33 cellular contexts compared by ENCODE assay signal in genomic region chr6:50721978-50722377, GRCh38. TPM values are rescaled to one million over a fixed set of nuclear protein-coding genes. Genes with fewer than 3 reads are reported as not detected.
"Had no signal": no experiment of that assay in that cellular context is flagged by ENCODE, and none has a peak within 500 bp of the region (broad histone marks: within the 10 kb centered on the region; RNA-seq: fewer than 3 reads in every experiment).

No MANE protein-coding gene starts in this region.

- H3K27ac ChIP-seq: adrenal gland, body of pancreas, esophagus muscularis mucosa, foreskin keratinocyte, gastrocnemius medialis, heart right ventricle, hepatocyte had no signal

- DNase-seq: activated CD4-positive, alpha-beta T cell treated with anti-CD3 and anti-CD28 coated beads for 4 hours; activated CD4-positive, alpha-beta T cell treated with anti-CD3 and anti-CD28 coated beads, Interleukin-2, amount 50 U/mL, for 1 hour; activated CD4-positive, alpha-beta T cell treated with anti-CD3 and anti-CD28 coated beads, Interleukin-2, amount 50 U/mL, for 48 hours; activated CD4-positive, CD25-positive, alpha-beta regulatory T cell; activated CD4-positive, CD25-positive, alpha-beta regulatory T cell treated with anti-CD3 and anti-CD28 coated beads, Interleukin-2, amount 50 U/mL, for 72 hours; activated CD8-positive, alpha-beta memory T cell treated with anti-CD3 and anti-CD28 coated beads for 24 hours; activated CD8-positive, alpha-beta memory T cell treated with anti-CD3 and anti-CD28 coated beads, Interleukin-2, amount 50 U/mL, for 48 hours; activated CD8-positive, alpha-beta T cell treated with anti-CD3 and anti-CD28 coated beads for 36 hours; activated gamma-delta T cell; activated naive CD4-positive, alpha-beta T cell; activated naive CD4-positive, alpha-beta T cell treated with anti-CD3 and anti-CD28 coated beads, Interleukin-2, amount 10 ng/mL, durations not matched to agents 7 days and 5 days; activated naive CD8-positive, alpha-beta T cell treated with anti-CD3 and anti-CD28 coated beads, Interleukin-2, amount 50 U/mL, for 24 hours; activated T-cell treated with anti-CD3 and anti-CD28 coated beads for 4 hours; activated T-cell treated with anti-CD3 and anti-CD28 coated beads, Interleukin-2, amount 50 U/mL, for 24 hours; activated T-cell treated with anti-CD3 and anti-CD28 coated beads, Interleukin-2, amount 50 U/mL, for 72 hours; adrenal gland; amygdala; aorta; body of pancreas; caudate nucleus; effector memory CD4-positive, alpha-beta T cell; foreskin keratinocyte; gastrocnemius medialis; heart right ventricle; T-helper 2 cell had no signal

- H3K4me1 ChIP-seq: adrenal gland, body of pancreas, foreskin keratinocyte, gastrocnemius medialis, heart right ventricle had no signal

- H3K27me3 ChIP-seq: body of pancreas had no signal

- H3K36me3 Mint-ChIP-seq: activated naive CD4-positive, alpha-beta T cell treated with anti-CD3 and anti-CD28 coated beads, Interleukin-2, amount 10 ng/mL, durations not matched to agents 7 days and 5 days had no signal

- H2AFZ ChIP-seq: hepatocyte had no signal

- H3K4me3 ChIP-seq: adrenal gland, body of pancreas, esophagus muscularis mucosa, gastrocnemius medialis, heart right ventricle, hepatocyte had no signal

- H3K4me2 ChIP-seq: hepatocyte had no signal

- ATAC-seq: activated CD8-positive, alpha-beta T cell treated with anti-CD3 and anti-CD28 coated beads for 36 hours; activated naive CD4-positive, alpha-beta T cell treated with anti-CD3 and anti-CD28 coated beads, Interleukin-2, amount 50 U/mL, for 72 hours; activated naive CD8-positive, alpha-beta T cell treated with anti-CD3 and anti-CD28 coated beads, Interleukin-2, amount 50 U/mL, for 24 hours; activated T-cell treated with anti-CD3 and anti-CD28 coated beads, Interleukin-2, amount 50 U/mL, for 72 hours; body of pancreas; foreskin keratinocyte; gastrocnemius medialis; heart right ventricle had no signal

- H3K79me2 ChIP-seq: hepatocyte had no signal

- H3K4me3 Mint-ChIP-seq: activated CD8-positive, alpha-beta T cell treated with anti-CD3 and anti-CD28 coated beads for 36 hours; activated naive CD4-positive, alpha-beta T cell treated with anti-CD3 and anti-CD28 coated beads, Interleukin-2, amount 10 ng/mL, durations not matched to agents 7 days and 5 days; activated naive CD8-positive, alpha-beta T cell treated with anti-CD3 and anti-CD28 coated beads, Interleukin-2, amount 50 U/mL, for 24 hours; activated T-cell treated with anti-CD3 and anti-CD28 coated beads, Interleukin-2, amount 50 U/mL, for 24 hours; activated T-cell treated with anti-CD3 and anti-CD28 coated beads, Interleukin-2, amount 50 U/mL, for 72 hours; endodermal cell had no signal

- H3K27ac Mint-ChIP-seq: activated CD8-positive, alpha-beta T cell treated with anti-CD3 and anti-CD28 coated beads for 36 hours; activated naive CD4-positive, alpha-beta T cell treated with anti-CD3 and anti-CD28 coated beads, Interleukin-2, amount 10 ng/mL, durations not matched to agents 7 days and 5 days; activated naive CD4-positive, alpha-beta T cell treated with anti-CD3 and anti-CD28 coated beads, Interleukin-2, amount 50 U/mL, for 72 hours; activated naive CD8-positive, alpha-beta T cell treated with anti-CD3 and anti-CD28 coated beads, Interleukin-2, amount 50 U/mL, for 24 hours; activated T-cell treated with anti-CD3 and anti-CD28 coated beads, Interleukin-2, amount 50 U/mL, for 24 hours; activated T-cell treated with anti-CD3 and anti-CD28 coated beads, Interleukin-2, amount 50 U/mL, for 72 hours; endodermal cell had no signal

- H3K36me3 ChIP-seq: adrenal gland, esophagus muscularis mucosa, gastrocnemius medialis, heart right ventricle had no signal

RNA-seq across cellular contexts. Expression of gene TFAP2D, which starts 8.7 kb away (rescaled TPM):
- total RNA-seq: activated CD8-positive, alpha-beta T cell treated with anti-CD3 and anti-CD28 coated beads for 36 hours; activated naive CD4-positive, alpha-beta T cell treated with anti-CD3 and anti-CD28 coated beads, Interleukin-2, amount 50 U/mL, for 72 hours; activated T-cell treated with anti-CD3 and anti-CD28 coated beads, Interleukin-2, amount 50 U/mL, for 72 hours; adrenal gland; aorta; body of pancreas; chondrocyte; dermis microvascular lymphatic vessel endothelial cell; endodermal cell; epithelial cell of proximal tubule; esophagus muscularis mucosa; foreskin keratinocyte; gastrocnemius medialis; heart right ventricle; T-helper 1 cell treated with Interleukin-12 subunit alpha and Interleukin-12 subunit beta and Interleukin-4 antibody, amounts not matched to agents 30 ng/mL and 1 ng/mL, for 36 hours had no signal
- polyA plus RNA-seq: adrenal gland, aorta, foreskin keratinocyte, heart right ventricle, hepatocyte had no signal
